1 cellular context compared by ENCODE assay signal in genomic region chr22:17578129-17578754, GRCh38.
TF ChIP-seq lines count a peak whose summit lies in the region.

No MANE protein-coding gene starts in this region.

TF ChIP-seq in HepG2, 621 proteins besides CTCF, POLR2A, EP300 and RAD21:
- TF ChIP-seq SRSF9 (IDR thresholded peaks at IDR 0.05; ENCODE audit: borderline replicate concordance, insufficient read depth, low read depth, low read length, poor library complexity, severe bottlenecking), result no peak
- no peak for TF ChIP-seq TFE3 (CRISPR knock-in tag; IDR thresholded peaks at IDR 0.05)
- TF ChIP-seq ZNF609 (CRISPR knock-in tag; IDR thresholded peaks at IDR 0.05; ENCODE audit: borderline replicate concordance), result no peak
- TF ChIP-seq RFX3 (CRISPR knock-in tag; IDR thresholded peaks at IDR 0.05), result no peak
